ENCODE assay signal across 8 cellular contexts in the genomic region with DNA sequence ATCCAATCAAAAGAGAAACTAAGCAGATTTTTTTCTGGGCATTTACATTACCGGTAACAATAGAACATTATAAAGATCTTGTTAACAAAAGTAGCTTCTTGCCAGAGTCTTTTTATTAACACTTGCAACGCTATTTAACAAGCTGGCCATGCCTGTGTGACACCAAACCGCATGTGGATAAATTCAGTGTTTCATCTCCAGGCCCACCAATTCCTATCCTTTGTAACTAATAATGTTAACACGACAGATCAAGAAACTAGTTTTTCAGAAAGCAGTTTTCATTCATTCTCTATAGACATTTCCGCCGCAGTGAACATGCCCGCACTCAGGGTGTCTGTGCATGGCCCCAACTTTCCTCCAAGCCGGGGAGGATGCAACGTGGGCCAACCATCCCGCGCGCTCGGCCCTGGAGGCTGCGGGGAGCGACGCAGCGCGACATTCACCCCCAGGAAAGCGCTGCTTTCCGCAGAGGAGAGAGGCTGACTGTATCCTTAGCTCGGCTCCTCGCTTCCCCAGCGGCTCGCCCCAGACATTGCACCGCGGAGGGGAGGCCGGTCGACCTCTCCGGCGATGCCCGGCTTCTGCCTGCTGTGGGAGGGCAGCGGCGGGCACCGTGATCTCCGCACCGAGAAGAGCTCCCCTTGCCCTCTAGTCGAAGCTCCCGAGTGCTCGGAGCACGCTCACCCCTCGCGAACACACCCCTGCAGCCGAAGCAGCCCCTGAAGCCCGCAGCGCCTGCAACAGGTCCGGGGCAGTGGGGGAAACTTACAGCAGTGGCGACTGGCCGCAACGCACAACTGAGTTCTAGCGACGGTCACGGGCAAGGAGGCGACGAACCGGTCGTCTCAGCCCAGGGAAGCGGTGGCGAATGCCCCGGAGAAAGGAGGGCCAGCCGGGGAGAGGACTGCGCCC. TPM values are rescaled to one million over a fixed set of nuclear protein-coding genes. Genes with fewer than 3 reads are reported as not detected.
A peak's percentile ranks its signal among the peaks of the same experiment; 100 is the strongest.
DNase-seq lines count a peak whose midpoint lies in the region; ATAC-seq and TF ChIP-seq lines count a peak whose summit lies in the region.

No MANE protein-coding gene starts in this region.

- H3K27ac ChIP-seq in neural progenitor cell: no peak overlapping the region

- H3K9ac ChIP-seq in neural progenitor cell: peak overlapping the region; percentile 41

- peaks cover 5% of the 10 kb centered on the region for H3K27me3 Mint-ChIP-seq in neural progenitor cell (ENCODE audit: insufficient read depth, low read depth)

- peaks cover 52% of the 10 kb centered on the region for H3K4me1 Mint-ChIP-seq in neural progenitor cell

- peak overlapping the region; percentile 96 for H3K4me3 Mint-ChIP-seq in neural progenitor cell

- H3K9me3 ChIP-seq in neural progenitor cell (ENCODE audit: low read depth): no peaks in the 10 kb centered on the region

- no peaks in the 10 kb centered on the region for H3K27me3 ChIP-seq in neural progenitor cell

- peak; percentile 16 for TF ChIP-seq CTCF in neural progenitor cell (IDR thresholded peaks at IDR 0.05)

- peak; percentile 38 for DNase-seq in NCI-H1092 treated with DMSO at 0.1 percent for 48 hours (lab: John Stamatoyannopoulos, UW)
- DNase-seq in NCI-H1092 (lab: John Stamatoyannopoulos, UW): no peak
- peak; percentile 22 for DNase-seq in NCI-H526 treated with DMSO at 0.1 percent for 48 hours (lab: John Stamatoyannopoulos, UW)
- DNase-seq in activated T-cell treated with anti-CD3 and anti-CD28 coated beads, Interleukin-2, amount 50 U/mL, for 48 hours: peak; percentile 57 to 62
- peak; percentile 43 for DNase-seq in fibroblast of peridontal ligament (ENCODE audit: extremely low read depth)
- DNase-seq in neural progenitor cell (ENCODE audit: low spot score): peak; percentile 65
- DNase-seq in effector CD4-positive, alpha-beta T cell: no peak

- H3K36me3 ChIP-seq in neural progenitor cell: no peaks in the 10 kb centered on the region

- H3K4me2 ChIP-seq in neural progenitor cell: peak overlapping the region; percentile 91

- H3K79me2 ChIP-seq in neural progenitor cell (ENCODE audit: low read depth): peaks cover 56% of the 10 kb centered on the region

- H2AFZ ChIP-seq in neural progenitor cell (replicated peaks): no peak overlapping the region

- H3K4me1 ChIP-seq in neural progenitor cell: peaks cover 25% of the 10 kb centered on the region

- H3K27ac Mint-ChIP-seq in neural progenitor cell: peak overlapping the region; percentile 93

- H3K9me3 Mint-ChIP-seq in neural progenitor cell: no peaks in the 10 kb centered on the region

- peak; percentile 22 for ATAC-seq in HG02840 (IDR thresholded peaks at IDR 0.05; ENCODE audit: low FRiP score, unreplicated experiment)

- peaks cover 23% of the 10 kb centered on the region for H3K36me3 Mint-ChIP-seq in neural progenitor cell

- H3K4me3 ChIP-seq in neural progenitor cell: peak overlapping the region; percentile 96

- H4K20me1 ChIP-seq in neural progenitor cell (ENCODE audit: low read depth): peaks cover 55% of the 10 kb centered on the region

- peaks cover 13% of the 10 kb centered on the region for H3F3A ChIP-seq in neural progenitor cell (ENCODE audit: low read depth)

RNA-seq across cellular contexts. Expression of a gene that starts 0.7 kb away (rescaled TPM):
- total RNA-seq in neural progenitor cell (ENCODE audit: low replicate concordance): 73.8 and 146 TPM in 2 replicates

RNA-seq across cellular contexts. Expression of a gene that starts 45.2 kb away (rescaled TPM):
- total RNA-seq in neural progenitor cell (ENCODE audit: low replicate concordance): 56.3 and 65.6 TPM in 2 replicates

Comparison
In these comparisons a context has a peak if more than half of its experiments do, and no peak if none do; other contexts are left out.
1. DNase-seq: peak in NCI-H1092 treated with DMSO at 0.1 percent for 48 hours (single experiment), NCI-H526 treated with DMSO at 0.1 percent for 48 hours (single experiment), activated T-cell treated with anti-CD3 and anti-CD28 coated beads, Interleukin-2, amount 50 U/mL, for 48 hours (2 of 2), fibroblast of peridontal ligament (single experiment) and neural progenitor cell (single experiment); none in NCI-H1092 (single experiment) and effector CD4-positive, alpha-beta T cell (single experiment).